Comparison of ENCODE assay signal across 8 cellular contexts in the genomic region with DNA sequence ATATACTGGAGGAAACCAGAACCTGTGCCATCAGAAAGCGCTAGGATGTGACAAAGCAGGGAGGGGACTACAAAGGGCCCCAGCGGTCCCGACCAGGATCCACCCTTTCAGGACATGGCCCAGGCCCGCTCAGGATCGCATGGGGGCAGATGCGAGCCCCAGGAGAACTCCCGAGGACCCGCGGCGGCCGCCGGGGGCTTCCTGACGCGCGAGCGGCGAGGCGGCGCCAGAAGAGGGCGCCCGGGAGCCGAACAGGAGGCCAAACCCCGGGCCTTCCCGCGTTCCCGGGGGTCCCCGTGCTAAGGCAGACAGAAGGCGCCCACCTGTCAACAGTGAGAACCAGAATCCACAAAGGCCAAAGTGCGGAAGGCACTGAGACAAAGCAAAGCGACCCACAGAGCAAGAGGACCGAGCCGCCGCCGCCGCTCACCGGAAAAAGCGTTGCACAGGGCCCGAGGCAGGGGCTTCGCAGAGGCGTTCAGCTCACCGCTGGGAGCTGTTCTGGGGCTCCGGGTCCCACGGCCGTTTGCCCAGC. TPM values are rescaled to one million over a fixed set of nuclear protein-coding genes. Genes with fewer than 3 reads are reported as not detected.
DNase-seq lines count a peak whose midpoint lies in the region; ATAC-seq and TF ChIP-seq lines count a peak whose summit lies in the region.

No MANE protein-coding gene starts in this region.

- ATAC-seq in right lobe of liver (peak; percentile 92 to 97 (median 93)), GM21576 (IDR thresholded peaks at IDR 0.05; ENCODE audit: unreplicated experiment) (no peak)

- H3K4me1 ChIP-seq in right lobe of liver, result no peaks in the 10 kb centered on the region

- H3K27ac ChIP-seq in right lobe of liver, result peak overlapping the region in 2 of 3 donors; percentile 28 to 41

- H3K9me3 ChIP-seq in right lobe of liver, result no peaks in the 10 kb centered on the region

- TF ChIP-seq CTCF in right lobe of liver (IDR thresholded peaks at IDR 0.05), result peak; percentile 58 to 70 (median 68)

- DNase-seq in DMS 273 (lab: John Stamatoyannopoulos, UW; ENCODE audit: unreplicated experiment) (peak; percentile 91), DMS 273 treated with DMSO at 0.1 percent for 48 hours (lab: John Stamatoyannopoulos, UW) (no peak), NCI-H1092 treated with DMSO at 0.1 percent for 48 hours (lab: John Stamatoyannopoulos, UW) (peak; percentile 76), cerebellar cortex (ENCODE audit: low spot score) (peak; percentile 26), right lobe of liver (peak; percentile 60 to 76 (median 72))
- DNase-seq in activated CD4-positive, CD25-positive, alpha-beta regulatory T cell treated with anti-CD3 and anti-CD28 coated beads, Interleukin-2, amount 50 U/mL, for 16 hours (ENCODE audit: low read depth, low spot score), result peak; percentile 31
- DNase-seq in stimulated activated CD4-positive, alpha-beta T cell treated with anti-CD3 and anti-CD28 coated beads, Interleukin-4, amount 100 ng/mL, for 4 hours, result peak; percentile 51 to 63

- intact Hi-C loops in right lobe of liver (cut with DNase I), result no loop called here

- H3K36me3 ChIP-seq in right lobe of liver, result no peaks in the 10 kb centered on the region

- no peak for TF ChIP-seq POLR2A in right lobe of liver (IDR thresholded peaks at IDR 0.05)

- peak overlapping the region in 2 of 3 donors; percentile 34 to 43 for H3K4me3 ChIP-seq in right lobe of liver

- no peaks in the 10 kb centered on the region for H3K27me3 ChIP-seq in right lobe of liver

- 26% methylated on average over 25 of the region's 44 CpGs for WGBS in right lobe of liver (ENCODE audit: insufficient coverage, low coverage, low lambda C conversion rate, missing lambda C conversion rate)

RNA-seq across cellular contexts. Expression of gene OPN1LW, which starts 7.3 kb away (rescaled TPM):
- total RNA-seq in right lobe of liver, result not detected

RNA-seq across cellular contexts. Expression of gene MECP2, which starts 39.2 kb away (rescaled TPM):
- 10 to 100 TPM; 14.1 to 18.4 (median 16.0) TPM for total RNA-seq in right lobe of liver

RNA-seq across cellular contexts. Expression of gene OPN1MW, which starts 45.7 kb away (rescaled TPM):
- not detected for total RNA-seq in right lobe of liver
